In genomic region chr6:82246802-82247633, GRCh38 we compare ENCODE assay signal across 8 cellular contexts. TPM values are rescaled to one million over a fixed set of nuclear protein-coding genes. Genes with fewer than 3 reads are reported as not detected.
DNase-seq lines count a peak whose midpoint lies in the region; ATAC-seq, FAIRE-seq and TF ChIP-seq lines count a peak whose summit lies in the region.

No MANE protein-coding gene starts in this region.

- peak; percentile 21 for DNase-seq in DMS79 (lab: John Stamatoyannopoulos, UW)
- DNase-seq in GM19239 (ENCODE audit: insufficient read length, low spot score), result peak; percentile 17
- DNase-seq in NOMO-1 treated with DMSO at 0.1 percent for 48 hours (lab: John Stamatoyannopoulos, UW; ENCODE audit: unreplicated experiment), result peak; percentile 39
- peak in 1 of 2 donors; percentile 80 for DNase-seq in ascending aorta (ENCODE audit: low spot score in 2 of 2)
- peak; percentile 54 for DNase-seq in hepatic stellate cell (ENCODE audit: low spot score)
- peak; percentile 64 to 79 for DNase-seq in psoas muscle
- no peak for DNase-seq in amniotic stem cell (lab: John Stamatoyannopoulos, UW)

- intact Hi-C loops in ascending aorta (cut with DNase I) (loop anchor here (5.0 kb wide), 3 partner anchors 115 to 945 kb away; partner anchors contain the start of genes PGM3, RWDD2A, TENT5A and TPBG), psoas muscle (cut with DNase I) (no loop called here)

- whole genome bisulfite sequencing in psoas muscle, 3 donors, result 1% methylated on average over 21 to 42 of the region's 42 CpGs

- peak; percentile 45 for ATAC-seq in HG03196 (IDR thresholded peaks at IDR 0.05; ENCODE audit: unreplicated experiment)
- peak; percentile 74 to 81 (median 78) for ATAC-seq in psoas muscle

- H3K27me3 ChIP-seq in ascending aorta, result no peaks in the 10 kb centered on the region
- no peaks in the 10 kb centered on the region for H3K27me3 ChIP-seq in psoas muscle (ENCODE audit: insufficient read depth in 3 of 3, low read length in 2 of 3)

- no peaks in the 10 kb centered on the region for H3K9me3 ChIP-seq in ascending aorta
- H3K9me3 ChIP-seq in psoas muscle, result no peaks in the 10 kb centered on the region

- H3K36me3 ChIP-seq in ascending aorta, result peaks cover 0 to under 1% of the 10 kb centered on the region in 2 donors
- H3K36me3 ChIP-seq in psoas muscle (ENCODE audit: insufficient read depth in 1 of 2, low read depth in 1 of 2), result peaks cover 0 to 3% of the 10 kb centered on the region in 2 donors

- H3K4me1 ChIP-seq in ascending aorta (peaks cover 0 to 9% of the 10 kb centered on the region in 2 donors), psoas muscle (peaks cover 32% of the 10 kb centered on the region)

- FAIRE-seq in GM19239 (lab: Jason Lieb, UNC), result peak; percentile 74

- TF ChIP-seq CTCF in ascending aorta (IDR thresholded peaks at IDR 0.05), result no peak
- no peak for TF ChIP-seq CTCF in psoas muscle (IDR thresholded peaks at IDR 0.05)

- H3K27ac ChIP-seq in ascending aorta (peak overlapping the region; percentile 96), psoas muscle (peak overlapping the region; percentile 96)

- peak overlapping the region; percentile 92 for H3K4me3 ChIP-seq in ascending aorta
- H3K4me3 ChIP-seq in psoas muscle, result peak overlapping the region; percentile 95

RNA-seq across cellular contexts. Expression of gene IBTK, which starts 0.5 kb away (rescaled TPM):
- total RNA-seq in ascending aorta (8.8 TPM), psoas muscle (10 to 100 TPM; 28.1 to 42.8 (median 31.8) TPM)
- 10 to 100 TPM; 23.8 to 35.3 (median 29.3) TPM for polyA plus RNA-seq in psoas muscle
